Comparison of ENCODE assay signal across 21 cellular contexts in genomic region chr7:30894009-30894408, GRCh38. TPM values are rescaled to one million over a fixed set of nuclear protein-coding genes. Genes with fewer than 3 reads are reported as not detected.
DNase-seq lines count a peak whose midpoint lies in the region; ATAC-seq and TF ChIP-seq lines count a peak whose summit lies in the region.
"Had no signal": no experiment of that assay in that cellular context is flagged by ENCODE, and none has a peak within 500 bp of the region (broad histone marks: within the 10 kb centered on the region; RNA-seq: fewer than 3 reads in every experiment).

No MANE protein-coding gene starts in this region.

- H3K4me3 ChIP-seq in right cardiac atrium (ENCODE audit: low read length) (no peak overlapping the region), smooth muscle cell (no peak overlapping the region), aorta (ENCODE audit: low read length in 2 of 2) (no peak overlapping the region)

- WGBS in right cardiac atrium = 37% methylated on average over 1 of the region's 1 CpG
- WGBS in smooth muscle cell (ENCODE audit: low lambda C conversion rate) = 100% methylated on average over 1 of the region's 1 CpG
- 22 to 50% methylated on average over 1 of the region's 1 CpG for WGBS in aorta, 2 donors

- no peaks in the 10 kb centered on the region for H4K20me1 ChIP-seq in smooth muscle cell (ENCODE audit: low read depth)

- no peak overlapping the region for H3K9ac ChIP-seq in smooth muscle cell (ENCODE audit: low read depth)

- DNase-seq in right cardiac atrium (peak in 2 of 3 donors; percentile 29 to 33), left cardiac atrium (no peak), smooth muscle cell (lab: John Stamatoyannopoulos, UW; ENCODE audit: unreplicated experiment) (no peak), aorta (no peak), SIG-M5 treated with dmso at 0.1 percent for 504 hours (lab: John Stamatoyannopoulos, UW; ENCODE audit: unreplicated experiment) (no peak), pons (ENCODE audit: low spot score) (no peak)
- DNase-seq: ACHN; activated naive CD4-positive, alpha-beta T cell treated with anti-CD3 and anti-CD28 coated beads for 36 hours; activated T-cell treated with anti-CD3 and anti-CD28 coated beads, Interleukin-2, amount 50 U/mL, for 48 hours; cerebellar nuclear complex; effector CD4-positive, alpha-beta T cell; kidney glomerular epithelial cell; naive thymus-derived CD8-positive, alpha-beta T cell; NCI-H1105 treated with DMSO at 0.1 percent for 48 hours; SHP77 treated with DMSO at 0.1 percent for 48 hours; stimulated activated CD4-positive, alpha-beta T cell treated with anti-CD3 and anti-CD28 coated beads, Interleukin-1b, Interleukin-23, amount 100 ng/mL, for 48 hours; T-cell had no signal

- H3K4me2 ChIP-seq in smooth muscle cell = peak overlapping the region; percentile 38

- peaks cover 4% of the 10 kb centered on the region for H3F3A ChIP-seq in smooth muscle cell (ENCODE audit: low read depth)

- ATAC-seq in right cardiac atrium (no peak), left cardiac atrium (no peak), aorta (ENCODE audit: low FRiP score) (no peak), HG03439 (IDR thresholded peaks at IDR 0.05; ENCODE audit: unreplicated experiment) (no peak)
- ATAC-seq: naive thymus-derived CD8-positive, alpha-beta T cell; stimulated activated effector memory CD8-positive, alpha-beta T cell treated with anti-CD3 and anti-CD28 coated beads, Interleukin-12 subunit alpha, Interleukin-12 subunit beta, amount 100 ng/mL, for 72 hours; T-cell had no signal

- no peaks in the 10 kb centered on the region for H3K79me2 ChIP-seq in smooth muscle cell (ENCODE audit: low read depth)

- H3K9me3 ChIP-seq in right cardiac atrium (ENCODE audit: control insufficient read depth, low read length) (no peaks in the 10 kb centered on the region), smooth muscle cell (replicated peaks; ENCODE audit: low read depth) (no peaks in the 10 kb centered on the region), aorta (ENCODE audit: control insufficient read depth, low read length) (no peaks in the 10 kb centered on the region)

- peaks cover 43% of the 10 kb centered on the region for H3K4me1 ChIP-seq in right cardiac atrium (ENCODE audit: control insufficient read depth, insufficient read depth, low read length)
- peaks cover 16% of the 10 kb centered on the region for H3K4me1 ChIP-seq in smooth muscle cell (ENCODE audit: low read depth)
- peaks cover 0 to 4% of the 10 kb centered on the region in 2 donors for H3K4me1 ChIP-seq in aorta (ENCODE audit: control insufficient read depth in 1 of 2, insufficient read depth in 2 of 2, low read length in 2 of 2)

- no peaks in the 10 kb centered on the region for H3K27me3 ChIP-seq in right cardiac atrium (ENCODE audit: control insufficient read depth, insufficient read depth)
- no peaks in the 10 kb centered on the region for H3K27me3 ChIP-seq in layer of hippocampus (ENCODE audit: control insufficient read depth, insufficient read depth, low read length)
- H3K27me3 ChIP-seq in smooth muscle cell (ENCODE audit: low read depth) = no peaks in the 10 kb centered on the region
- H3K27me3 ChIP-seq in aorta (ENCODE audit: control insufficient read depth in 1 of 2, insufficient read depth in 2 of 2, low read length in 1 of 2) = no peaks in the 10 kb centered on the region

- H2AFZ ChIP-seq in smooth muscle cell (ENCODE audit: low read depth) = no peak overlapping the region

- intact Hi-C loops in right cardiac atrium (cut with DNase I) = loop anchor here in 1 of 4 donors (10.0 kb wide), 1 partner anchor 79 kb away; no protein-coding TSS in a partner anchor
- intact Hi-C loops in left cardiac atrium (cut with DNase I) = no loop called here
- intact Hi-C loops in aorta (cut with DNase I) = loop anchor here in 1 of 2 donors (5.0 kb wide), 1 partner anchor 82 kb away; no protein-coding TSS in a partner anchor

- no peaks in the 10 kb centered on the region for H3K36me3 ChIP-seq in smooth muscle cell (ENCODE audit: low read depth)
- no peaks in the 10 kb centered on the region for H3K36me3 ChIP-seq in aorta (ENCODE audit: control insufficient read depth in 1 of 2, insufficient read depth in 2 of 2, low read length in 1 of 2)

- TF ChIP-seq CTCF in smooth muscle cell (IDR thresholded peaks at IDR 0.05; ENCODE audit: borderline replicate concordance, insufficient read depth, poor library complexity, severe bottlenecking) = no peak

- peak overlapping the region; percentile 68 for H3K27ac ChIP-seq in right cardiac atrium (ENCODE audit: low read length)
- peak overlapping the region; percentile 48 for H3K27ac ChIP-seq in layer of hippocampus (ENCODE audit: low read depth, low read length)
- no peak overlapping the region for H3K27ac ChIP-seq in smooth muscle cell (ENCODE audit: low read depth)
- peak overlapping the region; percentile 6 to 65 for H3K27ac ChIP-seq in aorta (ENCODE audit: low read depth in 1 of 2, low read length in 2 of 2)
- H3K27ac ChIP-seq: C4-2B had no signal

RNA-seq across cellular contexts. Expression of gene AQP1, which starts 17.6 kb away (rescaled TPM):
- 100 to 1,000 TPM; 187 to 254 (median 222) TPM for total RNA-seq in right cardiac atrium
- polyA plus RNA-seq in right cardiac atrium = 216 TPM
- total RNA-seq in left cardiac atrium = 100 to 1,000 TPM; 244 to 352 TPM
- total RNA-seq in smooth muscle cell = 2,330 and 2,442 TPM in 2 replicates
- 2,039 and 2,747 TPM in 2 replicates for polyA plus RNA-seq in smooth muscle cell
- 1,000 to 10,000 TPM in 1 of 2 donors, 100 to 1,000 TPM in 1; 680 to 1,062 TPM for total RNA-seq in aorta
- polyA plus RNA-seq in aorta = 100 to 1,000 TPM; 370 to 962 TPM
- polyA plus RNA-seq: naive thymus-derived CD8-positive, alpha-beta T cell had no signal

Comparison
In these comparisons a context has a peak if more than half of its experiments do, and no peak if none do; other contexts are left out.
1. DNase-seq: peak in right cardiac atrium (2 of 3); none in left cardiac atrium (single experiment), smooth muscle cell (single experiment), aorta (0 of 2), SIG-M5 treated with dmso at 0.1 percent for 504 hours (single experiment) and pons (single experiment).